Comparison of ENCODE assay signal across 25 cellular contexts in genomic region chrX:22105231-22105630, GRCh38.
DNase-seq lines count a peak whose midpoint lies in the region; TF ChIP-seq lines count a peak whose summit lies in the region.
"Had no signal": no experiment of that assay in that cellular context is flagged by ENCODE, and none has a peak within 500 bp of the region (broad histone marks: within the 10 kb centered on the region; RNA-seq: fewer than 3 reads in every experiment).

No MANE protein-coding gene starts in this region.

- CTCF ChIA-PET in A673 (lab: Charles Lee), result no interaction called here

- intact Hi-C loops in A673 (cut with micrococcal nuclease; ENCODE audit: unreplicated experiment), result no loop called here

- H3K9ac ChIP-seq in GM23248, result peak overlapping the region; percentile 63
- H3K9ac ChIP-seq: KMS-11 had no signal

- no TSS peak for BruUV-seq in A673 (replicated peaks; lab: Mats Ljungman, UMichigan)

- TF ChIP-seq CTCF in A673 (conservative IDR thresholded peaks at IDR 0.05; ENCODE audit: low read depth, low read length) (no peak), nephron (IDR thresholded peaks at IDR 0.05; ENCODE audit: unreplicated experiment in 3 of 3) (no peak)

- peak overlapping the region; percentile 62 for H2AFZ ChIP-seq in GM23248

- peaks cover 4% of the 10 kb centered on the region for H3K36me3 Mint-ChIP-seq in nephron (ENCODE audit: low read depth)

- H3K36me3 ChIP-seq in A673 (ENCODE audit: insufficient read depth, low read length, poor library complexity, severe bottlenecking) (no peaks in the 10 kb centered on the region), GM23248 (ENCODE audit: low read depth) (no peaks in the 10 kb centered on the region)
- no peaks in the 10 kb centered on the region for H3K36me3 ChIP-seq in effector memory CD4-positive, alpha-beta T cell (ENCODE audit: control insufficient read depth, insufficient read depth, low read length)
- H3K36me3 ChIP-seq: ascending aorta, HAP-1, left lung, thyroid gland, WERI-Rb-1 had no signal

- WGBS in GM23248 (ENCODE audit: low coverage in 1 of 2, low lambda C conversion rate in 2 of 2, missing lambda C conversion rate in 2 of 2), 2 experiments, result 0 to 7% methylated on average over 6 of the region's 6 CpGs

- H3K9me3 Mint-ChIP-seq in nephron, result peaks cover 14% of the 10 kb centered on the region
- H3K9me3 Mint-ChIP-seq: activated naive CD4-positive, alpha-beta T cell treated with anti-CD3 and anti-CD28 coated beads, Interleukin-2, amount 50 U/mL, for 72 hours; central memory CD8-positive, alpha-beta T cell; stimulated activated naive CD8-positive, alpha-beta T cell treated with anti-CD3 and anti-CD28 coated beads, Interleukin-15, Interleukin-2, amounts not matched to agents 100 ng/mL and 50 ng/mL, for 24 hours had no signal

- H3K4me3 Mint-ChIP-seq in nephron, result no peak overlapping the region
- H3K4me3 Mint-ChIP-seq: central memory CD8-positive, alpha-beta T cell; stimulated activated naive CD8-positive, alpha-beta T cell treated with anti-CD3 and anti-CD28 coated beads, Interleukin-15, Interleukin-2, amounts not matched to agents 100 ng/mL and 50 ng/mL, for 24 hours had no signal

- no peaks in the 10 kb centered on the region for H3K9me3 ChIP-seq in A673 (ENCODE audit: low read depth, low read length, poor library complexity, severe bottlenecking)
- H3K9me3 ChIP-seq in GM23248 (ENCODE audit: low read depth), result no peaks in the 10 kb centered on the region
- H3K9me3 ChIP-seq in effector memory CD4-positive, alpha-beta T cell (ENCODE audit: control insufficient read depth, low read length), result no peaks in the 10 kb centered on the region
- H3K9me3 ChIP-seq: ascending aorta, HAP-1, left lung, thyroid gland had no signal

- H3K27me3 Mint-ChIP-seq in nephron (ENCODE audit: low read depth), result peaks cover 3% of the 10 kb centered on the region
- H3K27me3 Mint-ChIP-seq: central memory CD8-positive, alpha-beta T cell; stimulated activated naive CD8-positive, alpha-beta T cell treated with anti-CD3 and anti-CD28 coated beads, Interleukin-15, Interleukin-2, amounts not matched to agents 100 ng/mL and 50 ng/mL, for 24 hours had no signal

- peaks cover 18% of the 10 kb centered on the region for H3K4me1 Mint-ChIP-seq in nephron
- H3K4me1 Mint-ChIP-seq: central memory CD8-positive, alpha-beta T cell had no signal

- DNase-seq in A673 (ENCODE audit: low spot score) (peak; percentile 18), GM23248 (peak; percentile 83), fibroblast of gingiva (ENCODE audit: low read depth) (peak; percentile 2), iPS-NIHi7 (ENCODE audit: extremely low spot score) (no peak), SW480 (ENCODE audit: low spot score) (no peak), T-helper 9 cell (no peak)
- no peak for DNase-seq in effector memory CD4-positive, alpha-beta T cell
- DNase-seq: ACHN; activated CD4-positive, alpha-beta T cell treated with anti-CD3 and anti-CD28 coated beads for 48 hours; left lung; MM.1S; NCI-H1417 treated with DMSO at 0.1 percent for 48 hours; NCI-H2081 treated with DMSO at 0.1 percent for 48 hours; NCI-H446; right cardiac atrium; stimulated activated CD8-positive, alpha-beta memory T cell treated with anti-CD3 and anti-CD28 coated beads, Interleukin-4, amount 100 ng/mL, for 48 hours; thyroid gland; WERI-Rb-1 had no signal

- no peaks in the 10 kb centered on the region for H3K27me3 ChIP-seq in A673 (replicated peaks; ENCODE audit: insufficient read depth, low read depth, low read length, poor library complexity)
- H3K27me3 ChIP-seq in GM23248 (replicated peaks; ENCODE audit: insufficient read depth), result no peaks in the 10 kb centered on the region
- H3K27me3 ChIP-seq in effector memory CD4-positive, alpha-beta T cell (replicated peaks; ENCODE audit: control insufficient read depth, insufficient read depth, low read length, poor library complexity, severe bottlenecking), result no peaks in the 10 kb centered on the region
- H3K27me3 ChIP-seq: ascending aorta, left lung, thyroid gland had no signal

- H3F3A ChIP-seq in GM23248 (ENCODE audit: insufficient read depth), result peaks cover 16% of the 10 kb centered on the region

- no peaks in the 10 kb centered on the region for H3K9me2 ChIP-seq in GM23248 (ENCODE audit: insufficient read depth)

- peak overlapping the region; percentile 40 to 89 (median 82) for H3K27ac Mint-ChIP-seq in nephron
- H3K27ac Mint-ChIP-seq: activated naive CD4-positive, alpha-beta T cell treated with anti-CD3 and anti-CD28 coated beads, Interleukin-2, amount 50 U/mL, for 72 hours; stimulated activated naive CD8-positive, alpha-beta T cell treated with anti-CD3 and anti-CD28 coated beads, Interleukin-15, Interleukin-2, amounts not matched to agents 100 ng/mL and 50 ng/mL, for 24 hours had no signal

- POLR2A ChIA-PET in A673 (lab: Charles Lee; ENCODE audit: low non-redundant PET), result no interaction called here

- no peaks in the 10 kb centered on the region for H3K4me1 ChIP-seq in A673 (ENCODE audit: insufficient read depth, low read length, poor library complexity, severe bottlenecking)
- H3K4me1 ChIP-seq in GM23248 (ENCODE audit: insufficient read depth), result peaks cover 18% of the 10 kb centered on the region
- no peaks in the 10 kb centered on the region for H3K4me1 ChIP-seq in effector memory CD4-positive, alpha-beta T cell (ENCODE audit: control insufficient read depth, insufficient read depth, low read length, poor library complexity, severe bottlenecking)
- H3K4me1 ChIP-seq: ascending aorta, HAP-1, left lung, thyroid gland had no signal

- H3K27ac ChIP-seq in A673 (ENCODE audit: low read depth, low read length, poor library complexity, severe bottlenecking) (no peak overlapping the region), GM23248 (peak overlapping the region; percentile 83)
- H3K27ac ChIP-seq in effector memory CD4-positive, alpha-beta T cell (ENCODE audit: insufficient read depth, low read length, poor library complexity, severe bottlenecking), result no peak overlapping the region
- H3K27ac ChIP-seq: ascending aorta, KMS-11, left lung, thyroid gland, WERI-Rb-1 had no signal

- in situ Hi-C loops in GM23248 (cut with MboI), result no loop called here

- peak overlapping the region; percentile 35 for H3K4me2 ChIP-seq in GM23248 (ENCODE audit: unreplicated experiment)
- H3K4me2 ChIP-seq: KMS-11 had no signal

- no peaks in the 10 kb centered on the region for H3K79me2 ChIP-seq in GM23248 (ENCODE audit: insufficient read depth)

- no peaks in the 10 kb centered on the region for H4K20me1 ChIP-seq in GM23248 (ENCODE audit: insufficient read depth)

- H3K4me3 ChIP-seq in A673 (ENCODE audit: low read depth, low read length, poor library complexity, severe bottlenecking), result no peak overlapping the region
- H3K4me3 ChIP-seq in GM23248, result peak overlapping the region; percentile 36
- H3K4me3 ChIP-seq in effector memory CD4-positive, alpha-beta T cell (ENCODE audit: insufficient read depth, low read depth, low read length, poor library complexity, severe bottlenecking), result no peak overlapping the region
- H3K4me3 ChIP-seq: ascending aorta, HAP-1, left lung, thyroid gland had no signal

Comparison
In these comparisons a context has a peak if more than half of its experiments do, and no peak if none do; other contexts are left out.
1. DNase-seq: peak in A673 (single experiment), GM23248 (single experiment) and fibroblast of gingiva (single experiment); none in iPS-NIHi7 (single experiment), SW480 (single experiment), effector memory CD4-positive, alpha-beta T cell (0 of 3) and T-helper 9 cell (single experiment).